Comparison of ENCODE assay signal across 28 cellular contexts in genomic region chr6:128727500-128727899, GRCh38.
"Had no signal": no experiment of that assay in that cellular context is flagged by ENCODE, and none has a peak within 500 bp of the region (broad histone marks: within the 10 kb centered on the region; RNA-seq: fewer than 3 reads in every experiment).

No MANE protein-coding gene starts in this region.

- H3K9ac ChIP-seq: neural progenitor cell, parathyroid adenoma had no signal

- H3K79me2 ChIP-seq: parathyroid adenoma had no signal

- H3K27me3 ChIP-seq: neural progenitor cell, ovary, suprapubic skin, testis, tibial artery, transverse colon, upper lobe of right lung, uterus had no signal

- H3K4me1 ChIP-seq: parathyroid adenoma, psoas muscle, spleen, suprapubic skin, tibial artery, transverse colon, upper lobe of right lung, uterus had no signal

- H3K36me3 ChIP-seq: neural progenitor cell, ovary, spleen, suprapubic skin, tibial artery, transverse colon, upper lobe of right lung, uterus had no signal

- DNase-seq: natural killer cell; occipital lobe; ovary; posterior cingulate gyrus; psoas muscle; spleen; stimulated activated CD4-positive, alpha-beta T cell treated with anti-CD3 and anti-CD28 coated beads, Interleukin-12 subunit alpha, Interleukin-12 subunit beta, amount 100 ng/mL, for 4 hours; stimulated activated CD4-positive, alpha-beta T cell treated with anti-CD3 and anti-CD28 coated beads, Interleukin-1b, Interleukin-23, amount 100 ng/mL, for 48 hours; stimulated activated CD4-positive, alpha-beta T cell treated with anti-CD3 and anti-CD28 coated beads, Interleukin-4, amount 100 ng/mL, for 1 hour; stimulated activated CD4-positive, alpha-beta T cell treated with anti-CD3 and anti-CD28 coated beads, Interleukin-4, amount 100 ng/mL, for 4 hours; stimulated activated CD8-positive, alpha-beta memory T cell treated with anti-CD3 and anti-CD28 coated beads, Interleukin-4, amount 100 ng/mL, for 48 hours; stimulated activated naive CD4-positive, alpha-beta T cell; stimulated activated naive CD8-positive, alpha-beta T cell treated with anti-CD3 and anti-CD28 coated beads, Interleukin-15, amount 100 ng/mL, for 72 hours; stimulated activated naive CD8-positive, alpha-beta T cell treated with anti-CD3 and anti-CD28 coated beads, Interleukin-15, Interleukin-2, amounts not matched to agents 100 U/mL and 50 U/mL, for 24 hours; substantia nigra; testis; tibial artery; transverse colon; upper lobe of right lung; uterus had no signal

- H3K9me3 ChIP-seq: ovary, psoas muscle, spleen, suprapubic skin, testis, tibial artery, transverse colon, upper lobe of right lung, uterus had no signal

- H3K27ac ChIP-seq: neural progenitor cell, ovary, parathyroid adenoma, psoas muscle, skin epidermis, spleen, suprapubic skin, testis, tibial artery, transverse colon, upper lobe of right lung, uterus had no signal

- ATAC-seq: natural killer cell; psoas muscle; right cardiac atrium; sciatic nerve; stimulated activated memory B cell treated with anti-CD40 and anti-IgM and Interleukin-4, amounts not matched to agents 10 μg/mL and 1 μg/mL and 100 μg/mL, for 72 hours; stimulated activated naive CD8-positive, alpha-beta T cell treated with anti-CD3 and anti-CD28 coated beads, Interleukin-15, amount 100 ng/mL, for 72 hours; stimulated activated naive CD8-positive, alpha-beta T cell treated with anti-CD3 and anti-CD28 coated beads, Interleukin-15, Interleukin-2, amounts not matched to agents 100 U/mL and 50 U/mL, for 24 hours; upper lobe of right lung had no signal

- H3K4me2 ChIP-seq: neural progenitor cell, smooth muscle cell had no signal

- H2AFZ ChIP-seq: parathyroid adenoma had no signal

- H3K4me3 ChIP-seq: neural progenitor cell, ovary, psoas muscle, skin epidermis, smooth muscle cell, spleen, suprapubic skin, testis, tibial artery, transverse colon, upper lobe of right lung, uterus had no signal
